ENCODE assay signal across 9 cellular contexts in the genomic region with DNA sequence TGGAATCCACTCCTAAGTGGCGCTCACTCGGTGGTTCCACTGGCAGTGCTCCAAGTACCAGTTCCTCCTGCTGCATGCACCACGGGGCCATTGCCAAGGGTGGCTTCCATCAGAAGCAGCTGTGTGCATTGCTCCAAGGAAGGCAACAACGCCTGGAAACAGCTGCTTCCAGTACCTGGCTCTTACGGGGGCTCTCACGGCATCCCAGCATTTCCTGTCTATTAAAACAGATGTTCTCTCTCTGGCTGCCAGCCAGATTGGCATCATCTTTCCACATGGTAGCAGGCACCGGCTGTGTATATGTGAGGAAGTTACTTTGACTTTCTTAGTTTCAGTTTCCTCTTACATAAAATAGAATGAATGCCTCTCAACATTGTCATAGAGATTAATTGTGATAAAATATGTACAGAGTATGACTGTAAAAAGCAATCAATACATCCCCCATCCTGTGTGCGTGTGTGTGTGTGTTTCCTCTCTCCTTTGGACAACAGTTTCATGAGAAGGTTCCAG.
A peak's percentile ranks its signal among the peaks of the same experiment; 100 is the strongest.
DNase-seq lines count a peak whose midpoint lies in the region; ATAC-seq lines count a peak whose summit lies in the region.
"Had no signal": no experiment of that assay in that cellular context is flagged by ENCODE, and none has a peak within 500 bp of the region (broad histone marks: within the 10 kb centered on the region; RNA-seq: fewer than 3 reads in every experiment).

No MANE protein-coding gene starts in this region.

- H3K4me1 ChIP-seq in neuronal stem cell (ENCODE audit: control insufficient read depth in 2 of 2, insufficient read depth in 1 of 2, low read depth in 1 of 2, low read length in 2 of 2) = no peaks in the 10 kb centered on the region
- H3K4me1 ChIP-seq: uterus had no signal

- H2AK5ac ChIP-seq in neuronal stem cell (ENCODE audit: low read depth, low read length) = no peak overlapping the region

- no peak overlapping the region for H3K4me3 ChIP-seq in neuronal stem cell (ENCODE audit: low read length in 2 of 2)
- H3K4me3 ChIP-seq: uterus had no signal

- H3K14ac ChIP-seq in neuronal stem cell (ENCODE audit: low read length) = no peak overlapping the region

- H3K9me3 Mint-ChIP-seq in activated naive CD4-positive, alpha-beta T cell treated with anti-CD3 and anti-CD28 coated beads, Interleukin-2, amount 50 U/mL, for 72 hours = peaks cover 0 to 3% of the 10 kb centered on the region in 2 donors

- no peaks in the 10 kb centered on the region for H3K36me3 ChIP-seq in neuronal stem cell (replicated peaks in 1 of 2; ENCODE audit: control insufficient read depth in 2 of 2, insufficient read depth in 2 of 2, low read length in 2 of 2)
- H3K36me3 ChIP-seq: uterus had no signal

- no peak overlapping the region for H2BK12ac ChIP-seq in neuronal stem cell (ENCODE audit: low read length)

- H3K9ac ChIP-seq in neuronal stem cell (ENCODE audit: low read depth, low read length, poor library complexity) = no peak overlapping the region

- no CpG with 5 or more reads among the region's 8 CpGs for WGBS in neuronal stem cell (ENCODE audit: extremely low coverage in 2 of 2, insufficient read length in 2 of 2, insufficient replicate concordance in 1 of 2), 2 donors

- no peak overlapping the region for H3K4ac ChIP-seq in neuronal stem cell (ENCODE audit: low read length)

- no peak overlapping the region for H3K27ac ChIP-seq in neuronal stem cell (replicated peaks; ENCODE audit: low read length)
- H3K27ac ChIP-seq: uterus had no signal

- no peak overlapping the region for H2BK15ac ChIP-seq in neuronal stem cell (ENCODE audit: low read length)

- ATAC-seq in HG02588 (IDR thresholded peaks at IDR 0.05; ENCODE audit: unreplicated experiment) = peak; percentile 48
- ATAC-seq in activated naive CD4-positive, alpha-beta T cell treated with anti-CD3 and anti-CD28 coated beads, Interleukin-2, amount 50 U/mL, for 72 hours = peak; percentile 36 to 47

- no peaks in the 10 kb centered on the region for H3K27me3 ChIP-seq in neuronal stem cell (ENCODE audit: control insufficient read depth in 3 of 3, insufficient read depth in 3 of 3, low read depth in 1 of 3, low read length in 3 of 3)
- H3K27me3 ChIP-seq: uterus had no signal

- H2BK5ac ChIP-seq in neuronal stem cell (ENCODE audit: low read length) = no peak overlapping the region

- no peak overlapping the region for H2AFZ ChIP-seq in neuronal stem cell (ENCODE audit: low read length)

- no peak overlapping the region for H3K23ac ChIP-seq in neuronal stem cell (ENCODE audit: low read depth, low read length, poor library complexity)

- no peak overlapping the region for H3K4me2 ChIP-seq in neuronal stem cell (ENCODE audit: insufficient read depth, low read length, poor library complexity, severe bottlenecking)

- no peak overlapping the region for H2BK120ac ChIP-seq in neuronal stem cell (ENCODE audit: low read depth, low read length)

- H4K8ac ChIP-seq in neuronal stem cell (ENCODE audit: low read depth, low read length) = no peak overlapping the region

- DNase-seq in NCI-H2196 (lab: John Stamatoyannopoulos, UW; ENCODE audit: unreplicated experiment) = peak; percentile 11
- DNase-seq in NCI-H2196 treated with DMSO at 0.1 percent for 48 hours (lab: John Stamatoyannopoulos, UW; ENCODE audit: unreplicated experiment) = no peak
- DNase-seq in NCI-H1694 (lab: John Stamatoyannopoulos, UW) = peak; percentile 91
- DNase-seq in activated naive CD4-positive, alpha-beta T cell treated with anti-CD3 and anti-CD28 coated beads, Interleukin-2, amount 50 U/mL, for 72 hours (ENCODE audit: low spot score in 2 of 2) = no peak
- DNase-seq in lung microvascular endothelial cell (ENCODE audit: low read depth in 2 of 2) = peak; percentile 70 to 88
- no peak for DNase-seq in hepatic stellate cell (ENCODE audit: low spot score)
- no peak for DNase-seq in neuronal stem cell (ENCODE audit: low spot score)

- peaks cover under 1 to 2% of the 10 kb centered on the region in 2 donors for H3K9me3 ChIP-seq in neuronal stem cell (replicated peaks in 1 of 2; ENCODE audit: control insufficient read depth in 2 of 2, insufficient read depth in 1 of 2, low read depth in 1 of 2, low read length in 2 of 2)
- H3K9me3 ChIP-seq: uterus had no signal

- no peak overlapping the region for H3K18ac ChIP-seq in neuronal stem cell (ENCODE audit: low read length)

- no peaks in the 10 kb centered on the region for H3K36me3 Mint-ChIP-seq in activated naive CD4-positive, alpha-beta T cell treated with anti-CD3 and anti-CD28 coated beads, Interleukin-2, amount 50 U/mL, for 72 hours

- no peak overlapping the region for H4K91ac ChIP-seq in neuronal stem cell (ENCODE audit: low read depth, low read length, poor library complexity)

- peak overlapping the region in 1 of 2 donors; percentile 6 for H3K27ac Mint-ChIP-seq in activated naive CD4-positive, alpha-beta T cell treated with anti-CD3 and anti-CD28 coated beads, Interleukin-2, amount 50 U/mL, for 72 hours

- H3K79me1 ChIP-seq in neuronal stem cell (ENCODE audit: low read depth, low read length) = no peaks in the 10 kb centered on the region

Comparison
In these comparisons a context has a peak if more than half of its experiments do, and no peak if none do; other contexts are left out.
1. DNase-seq: peak in NCI-H2196 (single experiment), NCI-H1694 (single experiment) and lung microvascular endothelial cell (2 of 2); none in NCI-H2196 treated with DMSO at 0.1 percent for 48 hours (single experiment), activated naive CD4-positive, alpha-beta T cell treated with anti-CD3 and anti-CD28 coated beads, Interleukin-2, amount 50 U/mL, for 72 hours (0 of 2), hepatic stellate cell (single experiment) and neuronal stem cell (single experiment).